8 cellular contexts compared by ENCODE assay signal in the genomic region with DNA sequence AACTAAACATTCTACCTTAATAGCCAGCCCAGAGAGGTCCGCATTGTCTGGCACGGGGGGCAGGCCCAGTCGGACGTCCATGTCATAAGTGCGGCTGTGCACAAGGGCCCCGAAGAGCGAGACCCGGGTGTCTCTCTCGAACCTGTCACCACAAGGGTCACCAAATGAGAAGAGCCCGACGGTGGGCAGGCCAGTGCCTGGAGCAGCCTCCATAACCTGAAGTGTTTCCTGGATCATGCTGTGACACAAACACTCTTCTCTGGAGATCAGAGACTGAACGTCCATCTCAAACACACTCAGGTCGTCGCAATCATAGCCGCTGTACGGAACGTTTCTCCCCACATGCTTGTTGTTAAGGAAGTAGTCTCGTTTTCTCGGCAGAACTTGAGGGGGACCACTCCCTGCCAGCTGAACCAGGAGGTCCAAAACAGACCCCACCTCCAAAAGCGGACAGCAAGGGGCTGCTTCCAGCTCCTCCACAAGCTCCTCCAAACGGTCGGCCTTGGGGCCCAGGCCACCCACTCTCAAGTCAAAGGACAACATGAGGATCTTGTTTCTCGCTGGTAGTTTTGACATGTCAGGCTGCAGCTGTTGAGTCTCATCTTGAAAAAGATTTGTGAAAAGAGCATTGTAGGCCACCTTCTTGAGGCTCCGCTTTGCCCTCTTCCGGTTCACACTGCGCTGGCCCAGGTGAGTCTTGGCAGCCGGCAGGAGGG. TPM values are rescaled to one million over a fixed set of nuclear protein-coding genes. Genes with fewer than 3 reads are reported as not detected.
A peak's percentile ranks its signal among the peaks of the same experiment; 100 is the strongest.
DNase-seq lines count a peak whose midpoint lies in the region; ATAC-seq and TF ChIP-seq lines count a peak whose summit lies in the region.

No MANE protein-coding gene starts in this region.

- BruUV-seq in A673 (replicated peaks; lab: Mats Ljungman, UMichigan), result no TSS peak

- peaks cover 19% of the 10 kb centered on the region for H3K36me3 ChIP-seq in A673 (ENCODE audit: insufficient read depth, low read length, poor library complexity, severe bottlenecking)
- peaks cover 43% of the 10 kb centered on the region for H3K36me3 ChIP-seq in HAP-1 (replicated peaks)
- H3K36me3 ChIP-seq in thyroid gland, result peaks cover 4 to 10% of the 10 kb centered on the region in 2 donors

- in situ Hi-C loops in HAP-1 (cut with MboI; ENCODE audit: low sequenced_read_pairs), result no loop called here

- intact Hi-C loops in A673 (cut with micrococcal nuclease; ENCODE audit: unreplicated experiment) (no loop called here), thyroid gland (cut with DNase I) (loop anchor here (10.0 kb wide), 1 partner anchor 261 kb away; the partner anchor contains the start of genes LMF2 and NCAPH2)

- POLR2A ChIA-PET in A673 (lab: Charles Lee; ENCODE audit: low non-redundant PET), result interaction anchor here (1.4 kb wide), 1 partner anchor 282 kb away, joined by 4 read pairs; the partner anchor contains the start of gene SCO2

- H3K4me3 ChIP-seq in A673 (ENCODE audit: low read depth, low read length, poor library complexity, severe bottlenecking), result peak overlapping the region; percentile 98
- peak overlapping the region; percentile 100 for H3K4me3 ChIP-seq in HAP-1
- peak overlapping the region; percentile 77 to 100 (median 86) for H3K4me3 ChIP-seq in thyroid gland (replicated peaks in 1 of 3)

- TF ChIP-seq CTCF in A673 (conservative IDR thresholded peaks at IDR 0.05; ENCODE audit: low read depth, low read length), result no peak
- no peak for TF ChIP-seq CTCF in thyroid gland (IDR thresholded peaks at IDR 0.05)

- TF ChIP-seq POLR2A in thyroid gland (IDR thresholded peaks at IDR 0.05), result no peak

- peak overlapping the region; percentile 100 for H3K4me3 Mint-ChIP-seq in activated naive CD8-positive, alpha-beta T cell

- no peak for ATAC-seq in HG03457 (IDR thresholded peaks at IDR 0.05; ENCODE audit: unreplicated experiment)

- H3K9me3 Mint-ChIP-seq in activated naive CD8-positive, alpha-beta T cell (ENCODE audit: low read depth), result no peaks in the 10 kb centered on the region

- 20 to 23% methylated on average over 14 to 25 of the region's 27 CpGs for WGBS in thyroid gland, 2 donors

- H3K36me3 Mint-ChIP-seq in activated naive CD8-positive, alpha-beta T cell, result peaks cover 4% of the 10 kb centered on the region

- H3K27ac Mint-ChIP-seq in activated naive CD8-positive, alpha-beta T cell, result peak overlapping the region; percentile 100

- H3K27ac ChIP-seq in A673 (ENCODE audit: low read depth, low read length, poor library complexity, severe bottlenecking) (peak overlapping the region; percentile 93), layer of hippocampus (ENCODE audit: low read depth, low read length) (peak overlapping the region; percentile 96), thyroid gland (peak overlapping the region; percentile 46 to 83 (median 68))

- H3K27me3 Mint-ChIP-seq in activated naive CD8-positive, alpha-beta T cell, result no peaks in the 10 kb centered on the region

- peaks cover 24% of the 10 kb centered on the region for H3K4me1 Mint-ChIP-seq in activated naive CD8-positive, alpha-beta T cell (ENCODE audit: low read depth)

- H3K9me3 ChIP-seq in A673 (ENCODE audit: low read depth, low read length, poor library complexity, severe bottlenecking) (no peaks in the 10 kb centered on the region), HAP-1 (no peaks in the 10 kb centered on the region), thyroid gland (no peaks in the 10 kb centered on the region)

- H3K4me1 ChIP-seq in A673 (ENCODE audit: insufficient read depth, low read length, poor library complexity, severe bottlenecking), result no peaks in the 10 kb centered on the region
- peaks cover 3% of the 10 kb centered on the region; the same call in 1 of the 2 replicates for H3K4me1 ChIP-seq in HAP-1
- H3K4me1 ChIP-seq in thyroid gland, result peaks cover 34 to 39% of the 10 kb centered on the region in 2 donors

- CTCF ChIA-PET in A673 (lab: Charles Lee), result interaction anchor here (0.6 kb wide), 2 partner anchors 9 to 532 kb away, joined by 3 to 4 read pairs; no protein-coding TSS in a partner anchor

- DNase-seq in A673 (ENCODE audit: low spot score) (no peak), HAP-1 (ENCODE audit: low spot score in 2 of 2) (no peak), thyroid gland (no peak), NCI-H2029 (lab: John Stamatoyannopoulos, UW) (no peak)
- DNase-seq in activated CD4-positive, alpha-beta T cell treated with anti-CD3 and anti-CD28 coated beads, Interleukin-2, amount 50 U/mL, for 4 hours, result no peak

- H3K27me3 ChIP-seq in A673 (replicated peaks; ENCODE audit: insufficient read depth, low read depth, low read length, poor library complexity) (no peaks in the 10 kb centered on the region), HAP-1 (ENCODE audit: low read depth) (no peaks in the 10 kb centered on the region), layer of hippocampus (ENCODE audit: control insufficient read depth, insufficient read depth, low read length) (no peaks in the 10 kb centered on the region), thyroid gland (no peaks in the 10 kb centered on the region)

RNA-seq across cellular contexts. Expression of gene TUBGCP6, which starts 1.0 kb away (rescaled TPM):
- total RNA-seq in A673 (2021) (31.0 and 33.1 TPM in 2 replicates), thyroid gland (100 to 1,000 TPM in 1 of 4 donors, 10 to 100 TPM in 3; 64.6 to 102 (median 80.3) TPM)

RNA-seq across cellular contexts. Expression of gene HDAC10, which starts 7.2 kb away (rescaled TPM):
- 38.6 and 42.8 TPM in 2 replicates for total RNA-seq in A673 (2021)
- total RNA-seq in thyroid gland, result 10 to 100 TPM; 31.4 to 42.7 (median 32.5) TPM

RNA-seq across cellular contexts. Expression of gene MAPK12, which starts 17.6 kb away (rescaled TPM):
- total RNA-seq in A673 (2021) (20.8 and 27.5 TPM in 2 replicates), thyroid gland (1 to 10 TPM; 3.1 to 5.1 (median 3.7) TPM)

RNA-seq across cellular contexts. Expression of gene MAPK11, which starts 26.3 kb away (rescaled TPM):
- total RNA-seq in A673 (2021), result 5.4 and 10.4 TPM in 2 replicates
- 1 to 10 TPM; 2.8 to 4.7 (median 4.0) TPM for total RNA-seq in thyroid gland

RNA-seq across cellular contexts. Expression of gene SELENOO, which starts 43.1 kb away (rescaled TPM):
- total RNA-seq in A673 (2021) (39.2 and 41.3 TPM in 2 replicates), thyroid gland (10 to 100 TPM; 20.7 to 50.6 (median 31.0) TPM)
